Comparison of ENCODE assay signal across 27 cellular contexts in genomic region chr13:72506706-72507105, GRCh38.
"Had no signal": no experiment of that assay in that cellular context is flagged by ENCODE, and none has a peak within 500 bp of the region (broad histone marks: within the 10 kb centered on the region; RNA-seq: fewer than 3 reads in every experiment).

No MANE protein-coding gene starts in this region.

- H3K9me3 ChIP-seq: left lung, mucosa of descending colon, pancreas, prostate gland, spleen, suprapubic skin, thoracic aorta, tibial artery, upper lobe of right lung had no signal

- H3K27ac Mint-ChIP-seq: immature natural killer cell; naive thymus-derived CD4-positive, alpha-beta T cell; natural killer cell treated with Interleukin-12 subunit alpha and Interleukin-12 subunit beta and Interleukin-15 and Interleukin-18, amount 100 ng/mL, for 72 hours; stimulated activated effector memory CD8-positive, alpha-beta T cell treated with anti-CD3 and anti-CD28 coated beads, Interleukin-12 subunit alpha, Interleukin-12 subunit beta, amount 100 ng/mL, for 72 hours; stimulated activated naive CD8-positive, alpha-beta T cell treated with anti-CD3 and anti-CD28 coated beads, Interleukin-15, Interleukin-2, amounts not matched to agents 100 ng/mL and 50 ng/mL, for 24 hours had no signal

- H3K4me1 ChIP-seq: left lung, pancreas, prostate gland, spleen, suprapubic skin, tibial artery, upper lobe of right lung had no signal

- H3K27ac ChIP-seq: left lung, pancreas, prostate gland, skin epidermis, spleen, suprapubic skin, thoracic aorta, tibial artery, upper lobe of right lung had no signal

- H3K36me3 Mint-ChIP-seq: immature natural killer cell; naive thymus-derived CD4-positive, alpha-beta T cell; natural killer cell treated with Interleukin-12 subunit alpha and Interleukin-12 subunit beta and Interleukin-15 and Interleukin-18, amount 100 ng/mL, for 72 hours; stimulated activated effector memory CD8-positive, alpha-beta T cell treated with anti-CD3 and anti-CD28 coated beads, Interleukin-12 subunit alpha, Interleukin-12 subunit beta, amount 100 ng/mL, for 72 hours had no signal

- H3K36me3 ChIP-seq: left lung, pancreas, prostate gland, spleen, suprapubic skin, thoracic aorta, tibial artery, upper lobe of right lung had no signal

- H3K27me3 ChIP-seq: left lung, pancreas, spleen, suprapubic skin, tibial artery, upper lobe of right lung had no signal

- H3K4me3 Mint-ChIP-seq: immature natural killer cell; naive thymus-derived CD4-positive, alpha-beta T cell; natural killer cell treated with Interleukin-12 subunit alpha and Interleukin-12 subunit beta and Interleukin-15 and Interleukin-18, amount 100 ng/mL, for 72 hours; neural crest cell; stimulated activated effector memory CD8-positive, alpha-beta T cell treated with anti-CD3 and anti-CD28 coated beads, Interleukin-12 subunit alpha, Interleukin-12 subunit beta, amount 100 ng/mL, for 72 hours; stimulated activated naive CD8-positive, alpha-beta T cell treated with anti-CD3 and anti-CD28 coated beads, Interleukin-15, Interleukin-2, amounts not matched to agents 100 ng/mL and 50 ng/mL, for 24 hours had no signal

- ATAC-seq: mucosa of descending colon; naive thymus-derived CD4-positive, alpha-beta T cell; natural killer cell treated with Interleukin-12 subunit alpha and Interleukin-12 subunit beta and Interleukin-15 and Interleukin-18, amount 100 ng/mL, for 72 hours; sciatic nerve; stimulated activated effector memory CD8-positive, alpha-beta T cell treated with anti-CD3 and anti-CD28 coated beads, Interleukin-12 subunit alpha, Interleukin-12 subunit beta, amount 100 ng/mL, for 72 hours; upper lobe of right lung had no signal

- DNase-seq: head of caudate nucleus; hypothalamus; immature natural killer cell; left cardiac atrium; left lung; midbrain; mucosa of descending colon; naive thymus-derived CD4-positive, alpha-beta T cell; nucleus accumbens; pancreas; posterior cingulate gyrus; spleen; stimulated activated CD4-positive, alpha-beta T cell treated with anti-CD3 and anti-CD28 coated beads, Interleukin-4, amount 100 ng/mL, for 24 hours; stimulated activated naive CD4-positive, alpha-beta T cell; tibial artery; trophoblast cell; upper lobe of right lung had no signal

- H3K4me3 ChIP-seq: left lung, lung, mucosa of descending colon, prostate gland, suprapubic skin, thoracic aorta had no signal

- H3K9me3 Mint-ChIP-seq: neural crest cell; stimulated activated effector memory CD8-positive, alpha-beta T cell treated with anti-CD3 and anti-CD28 coated beads, Interleukin-12 subunit alpha, Interleukin-12 subunit beta, amount 100 ng/mL, for 72 hours; stimulated activated naive CD8-positive, alpha-beta T cell treated with anti-CD3 and anti-CD28 coated beads, Interleukin-15, Interleukin-2, amounts not matched to agents 100 ng/mL and 50 ng/mL, for 24 hours had no signal

- H3K4me1 Mint-ChIP-seq: immature natural killer cell; stimulated activated effector memory CD8-positive, alpha-beta T cell treated with anti-CD3 and anti-CD28 coated beads, Interleukin-12 subunit alpha, Interleukin-12 subunit beta, amount 100 ng/mL, for 72 hours had no signal

- H3K27me3 Mint-ChIP-seq: natural killer cell treated with Interleukin-12 subunit alpha and Interleukin-12 subunit beta and Interleukin-15 and Interleukin-18, amount 100 ng/mL, for 72 hours; stimulated activated naive CD8-positive, alpha-beta T cell treated with anti-CD3 and anti-CD28 coated beads, Interleukin-15, Interleukin-2, amounts not matched to agents 100 ng/mL and 50 ng/mL, for 24 hours had no signal
